Comparison of ENCODE assay signal across 1 cellular context in the genomic region with DNA sequence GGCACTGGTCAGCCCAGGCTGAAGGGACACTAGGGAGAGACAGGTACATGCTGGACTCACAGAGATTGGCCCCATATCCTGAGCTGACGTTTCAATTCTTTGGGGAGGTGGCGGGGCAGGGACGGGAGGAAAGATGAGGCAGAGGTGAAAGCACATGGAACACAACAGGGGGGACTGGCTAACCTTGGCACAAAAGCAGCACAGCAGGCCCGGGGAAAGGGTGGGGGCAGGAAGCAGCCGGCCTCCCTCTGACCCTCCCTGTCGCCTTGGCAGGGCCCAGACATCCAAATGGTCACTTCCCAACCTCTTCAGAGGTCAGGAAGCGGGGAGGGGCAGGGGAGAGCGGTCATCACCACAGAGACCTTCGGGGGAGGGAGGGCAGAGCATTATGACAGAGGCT.
TF ChIP-seq lines count a peak whose summit lies in the region.

No MANE protein-coding gene starts in this region.

TF ChIP-seq in HepG2, 621 proteins besides CTCF, POLR2A, EP300 and RAD21:
- TF ChIP-seq SMAD1 (CRISPR knock-in tag; IDR thresholded peaks at IDR 0.05; ENCODE audit: borderline replicate concordance, low read depth) (no peak), FOXC1 (CRISPR knock-in tag; IDR thresholded peaks at IDR 0.05; ENCODE audit: borderline replicate concordance) (no peak), RXRA (CRISPR knock-in tag; IDR thresholded peaks at IDR 0.05) (no peak), KAT2B (IDR thresholded peaks at IDR 0.05; ENCODE audit: borderline replicate concordance, low read depth, low read length) (no peak), JDP2 (CRISPR knock-in tag; IDR thresholded peaks at IDR 0.05; ENCODE audit: borderline replicate concordance) (no peak), ZNF724P (CRISPR knock-in tag; IDR thresholded peaks at IDR 0.05; ENCODE audit: borderline replicate concordance) (no peak), PPARG (CRISPR knock-in tag; conservative IDR thresholded peaks at IDR 0.05) (no peak), HNF1B (CRISPR knock-in tag; IDR thresholded peaks at IDR 0.05) (no peak), AGO2 (optimal IDR thresholded peaks at IDR 0.05; ENCODE audit: low read depth, low read length) (peak; percentile 52), ZNF383 (CRISPR knock-in tag; IDR thresholded peaks at IDR 0.05; ENCODE audit: borderline replicate concordance) (no peak), ZNF138 (CRISPR knock-in tag; IDR thresholded peaks at IDR 0.05; ENCODE audit: low read depth) (no peak), USF2 (IDR thresholded peaks at IDR 0.05; ENCODE audit: low read depth, low read length) (no peak), USF2 (CRISPR knock-in tag; IDR thresholded peaks at IDR 0.05; ENCODE audit: borderline replicate concordance) (no peak), SAFB2 (CRISPR knock-in tag; IDR thresholded peaks at IDR 0.05; ENCODE audit: borderline replicate concordance, low read depth) (no peak), SUZ12 (IDR thresholded peaks at IDR 0.05; ENCODE audit: low read depth, low read length) (no peak), RBFOX2 (IDR thresholded peaks at IDR 0.05; ENCODE audit: low read depth, low read length) (0 out of 2 replicates have a peak, but pooled peaks have one; percentile 42), ZNF615 (CRISPR knock-in tag; IDR thresholded peaks at IDR 0.05; ENCODE audit: borderline replicate concordance) (no peak), MYC (CRISPR knock-in tag; IDR thresholded peaks at IDR 0.05; ENCODE audit: borderline replicate concordance) (0 out of 2 replicates have a peak, but pooled peaks have one; percentile 9), FOXK1 (CRISPR knock-in tag; IDR thresholded peaks at IDR 0.05; ENCODE audit: borderline replicate concordance, low read depth) (no peak), NFE2L1 (CRISPR knock-in tag; IDR thresholded peaks at IDR 0.05; ENCODE audit: borderline replicate concordance) (no peak), POLR2G (IDR thresholded peaks at IDR 0.05; ENCODE audit: low read depth, low read length) (0 out of 2 replicates have a peak, but pooled peaks have one; percentile 6), ZNF264 (CRISPR knock-in tag; IDR thresholded peaks at IDR 0.05) (no peak), RELA (CRISPR knock-in tag; IDR thresholded peaks at IDR 0.05) (no peak)
